In genomic region chr6:111985202-111985731, GRCh38 we compare ENCODE assay signal across 8 cellular contexts.
A peak's percentile ranks its signal among the peaks of the same experiment; 100 is the strongest.
DNase-seq lines count a peak whose midpoint lies in the region; ATAC-seq and TF ChIP-seq lines count a peak whose summit lies in the region.

No MANE protein-coding gene starts in this region.

- peak; percentile 93 for ATAC-seq in foreskin keratinocyte

- no peaks in the 10 kb centered on the region for H3K36me3 Mint-ChIP-seq in activated CD4-positive, alpha-beta T cell treated with anti-CD3 and anti-CD28 coated beads, Interleukin-2, amount 10 ng/mL, durations not matched to agents 24 days and 14 days (ENCODE audit: low read depth)

- H3K27me3 ChIP-seq in foreskin keratinocyte = no peaks in the 10 kb centered on the region

- peak overlapping the region; percentile 11 for H3K4me3 Mint-ChIP-seq in activated CD4-positive, alpha-beta T cell treated with anti-CD3 and anti-CD28 coated beads, Interleukin-2, amount 10 ng/mL, durations not matched to agents 24 days and 14 days

- peaks cover 51% of the 10 kb centered on the region for H3K4me1 Mint-ChIP-seq in activated CD4-positive, alpha-beta T cell treated with anti-CD3 and anti-CD28 coated beads, Interleukin-2, amount 10 ng/mL, durations not matched to agents 24 days and 14 days

- peak; percentile 37 for DNase-seq in activated naive CD4-positive, alpha-beta T cell treated with Interleukin-2 at 50 U/mL for 16 hours
- DNase-seq in activated naive CD4-positive, alpha-beta T cell (lab: John Stamatoyannopoulos, UW) = no peak
- peak; percentile 73 for DNase-seq in activated CD4-positive, alpha-beta T cell treated with anti-CD3 and anti-CD28 coated beads, Interleukin-2, amount 10 ng/mL, durations not matched to agents 24 days and 14 days
- peak; percentile 98 to 99 for DNase-seq in foreskin keratinocyte
- DNase-seq in stimulated activated naive CD4-positive, alpha-beta T cell treated with Interleukin-2 at 50 U/mL for 16 hours (lab: John Stamatoyannopoulos, UW) = peak; percentile 21
- no peak for DNase-seq in anterior cingulate cortex (lab: John Stamatoyannopoulos, UW)
- no peak for DNase-seq in D341Med (ENCODE audit: low spot score)
- DNase-seq in SKM-1 treated with dmso at 0.1 percent for 144 hours (lab: John Stamatoyannopoulos, UW; ENCODE audit: unreplicated experiment) = no peak

- no peak for TF ChIP-seq CTCF in foreskin keratinocyte (conservative IDR thresholded peaks at IDR 0.05)

- H3K27ac ChIP-seq in foreskin keratinocyte = peak overlapping the region; percentile 74

- no peaks in the 10 kb centered on the region for H3K27me3 Mint-ChIP-seq in activated CD4-positive, alpha-beta T cell treated with anti-CD3 and anti-CD28 coated beads, Interleukin-2, amount 10 ng/mL, durations not matched to agents 24 days and 14 days

- intact Hi-C loops in activated CD4-positive, alpha-beta T cell treated with anti-CD3 and anti-CD28 coated beads, Interleukin-2, amount 10 ng/mL, durations not matched to agents 24 days and 14 days (cut with micrococcal nuclease) = loop anchor here (1.0 kb wide), 1 partner anchor 12 kb away; no protein-coding TSS in a partner anchor

- no peaks in the 10 kb centered on the region for H3K9me3 Mint-ChIP-seq in activated CD4-positive, alpha-beta T cell treated with anti-CD3 and anti-CD28 coated beads, Interleukin-2, amount 10 ng/mL, durations not matched to agents 24 days and 14 days

- peaks cover 33% of the 10 kb centered on the region for H3K4me1 ChIP-seq in foreskin keratinocyte

- peak overlapping the region; percentile 84 for H3K27ac Mint-ChIP-seq in activated CD4-positive, alpha-beta T cell treated with anti-CD3 and anti-CD28 coated beads, Interleukin-2, amount 10 ng/mL, durations not matched to agents 24 days and 14 days

Comparison
In these comparisons a context has a peak if more than half of its experiments do, and no peak if none do; other contexts are left out.
1. DNase-seq: peak in activated naive CD4-positive, alpha-beta T cell treated with Interleukin-2 at 50 U/mL for 16 hours (single experiment), activated CD4-positive, alpha-beta T cell treated with anti-CD3 and anti-CD28 coated beads, Interleukin-2, amount 10 ng/mL, durations not matched to agents 24 days and 14 days (single experiment), foreskin keratinocyte (2 of 2) and stimulated activated naive CD4-positive, alpha-beta T cell treated with Interleukin-2 at 50 U/mL for 16 hours (single experiment); none in activated naive CD4-positive, alpha-beta T cell (0 of 4), anterior cingulate cortex (0 of 58), D341Med (single experiment) and SKM-1 treated with dmso at 0.1 percent for 144 hours (single experiment).